Comparison of ENCODE assay signal across 2 cellular contexts in the genomic region with DNA sequence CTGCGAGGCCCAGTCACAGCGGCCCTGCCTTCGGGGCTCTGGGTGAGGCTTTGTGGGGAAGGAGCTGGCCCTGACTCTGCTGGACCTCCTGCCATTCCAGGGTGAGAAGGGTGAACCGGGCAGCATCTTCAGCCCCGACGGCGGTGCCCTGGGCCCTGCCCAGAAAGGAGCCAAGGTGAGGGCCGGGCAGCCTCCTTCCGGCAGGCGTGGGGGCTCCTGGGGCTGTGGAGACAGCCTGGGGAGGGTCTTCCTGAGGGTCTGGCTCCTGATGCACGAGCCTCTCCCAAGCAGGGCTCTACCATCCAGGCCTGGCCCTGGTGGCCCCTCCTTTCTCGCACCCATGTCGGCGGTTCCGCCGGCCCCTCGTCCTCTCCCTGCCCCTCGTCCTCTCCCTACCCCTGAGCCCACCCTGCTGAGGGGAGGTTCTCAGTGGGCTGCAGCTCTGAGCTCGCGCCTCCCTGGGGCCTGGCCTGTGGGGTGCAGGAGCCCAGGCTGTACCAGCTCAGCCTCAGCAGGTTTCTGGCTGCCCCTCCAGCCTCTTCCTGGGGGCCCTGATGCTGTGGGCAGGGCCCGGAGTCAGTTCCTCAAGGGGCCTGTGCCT.
TF ChIP-seq lines count a peak whose summit lies in the region.

No MANE protein-coding gene starts in this region.

TF ChIP-seq in HEK293, 187 proteins besides CTCF, POLR2A, EP300 and RAD21:
- TF ChIP-seq ZBTB48 (tag by site-specific recombination; IDR thresholded peaks at IDR 0.05) = no peak
- no peak for TF ChIP-seq ZSCAN23 (tag by site-specific recombination; IDR thresholded peaks at IDR 0.05)
- TF ChIP-seq ZNF2 (tag by site-specific recombination; IDR thresholded peaks at IDR 0.05) = no peak
- TF ChIP-seq ZIC2 (tag by site-specific recombination; IDR thresholded peaks at IDR 0.05) = peak; percentile 74
- no peak for TF ChIP-seq ZNF223 (tag by site-specific recombination; IDR thresholded peaks at IDR 0.05)
- no peak for TF ChIP-seq ZNF362 (tag by site-specific recombination; IDR thresholded peaks at IDR 0.05)

TF ChIP-seq in H1, 55 proteins besides CTCF, POLR2A, EP300 and RAD21:
- TF ChIP-seq KDM5A (IDR thresholded peaks at IDR 0.05; ENCODE audit: low read length) = no peak
- no peak for TF ChIP-seq EZH2 (IDR thresholded peaks at IDR 0.05; ENCODE audit: low read depth, low read length, severe bottlenecking)
- no peak for TF ChIP-seq CHD1 (IDR thresholded peaks at IDR 0.05; ENCODE audit: low read depth, low read length)
- no peak for TF ChIP-seq GABPA (IDR thresholded peaks at IDR 0.05; ENCODE audit: borderline replicate concordance, insufficient read depth, low read length)
- TF ChIP-seq CTBP2 (IDR thresholded peaks at IDR 0.05; ENCODE audit: borderline replicate concordance, insufficient read depth, insufficient read length, low read length) = no peak
- TF ChIP-seq RXRA (IDR thresholded peaks at IDR 0.05; ENCODE audit: insufficient read depth, low read depth, low read length) = no peak
- no peak for TF ChIP-seq POU5F1 (IDR thresholded peaks at IDR 0.05; ENCODE audit: low read depth, low read length)
- TF ChIP-seq SIRT6 (IDR thresholded peaks at IDR 0.05; ENCODE audit: low read length) = no peak
- no peak for TF ChIP-seq CREB1 (IDR thresholded peaks at IDR 0.05)
- TF ChIP-seq TBP (IDR thresholded peaks at IDR 0.05; ENCODE audit: low read depth, low read length) = no peak
- TF ChIP-seq BRCA1 (IDR thresholded peaks at IDR 0.05; ENCODE audit: low read depth, low read length) = no peak
- no peak for TF ChIP-seq CEBPB (IDR thresholded peaks at IDR 0.05; ENCODE audit: low read depth, low read length)
- no peak for TF ChIP-seq RFX5 (IDR thresholded peaks at IDR 0.05; ENCODE audit: borderline replicate concordance, low read depth, low read length)
- TF ChIP-seq FOSL1 (IDR thresholded peaks at IDR 0.05; ENCODE audit: insufficient read depth, low read depth, low read length) = no peak
- TF ChIP-seq EGR1 (IDR thresholded peaks at IDR 0.05; ENCODE audit: borderline replicate concordance, low read depth, low read length) = no peak
